38 cellular contexts compared by ENCODE assay signal in the genomic region with DNA sequence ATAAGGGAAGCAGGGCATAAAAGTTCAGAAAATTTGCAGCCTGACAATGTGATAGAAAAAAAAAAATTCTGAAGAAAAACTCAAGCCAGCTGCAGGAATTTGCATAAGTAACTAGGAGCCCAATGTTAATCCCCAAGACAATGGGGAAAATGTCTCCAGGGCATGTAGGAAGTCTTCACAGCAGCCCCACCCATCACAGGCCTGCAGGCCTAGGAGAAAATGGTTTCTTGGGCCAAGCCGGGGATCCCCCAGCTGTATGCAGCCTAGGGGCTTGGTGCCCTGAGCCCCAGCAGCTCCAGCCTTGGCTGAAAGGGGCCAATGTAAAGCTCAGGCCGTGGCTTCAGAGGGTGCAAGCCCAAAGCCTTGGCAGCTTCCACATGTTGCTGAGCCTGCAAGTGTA.
"Had no signal": no experiment of that assay in that cellular context is flagged by ENCODE, and none has a peak within 500 bp of the region (broad histone marks: within the 10 kb centered on the region; RNA-seq: fewer than 3 reads in every experiment).

No MANE protein-coding gene starts in this region.

- DNase-seq: activated CD4-positive, alpha-beta memory T cell treated with anti-CD3 and anti-CD28 coated beads for 36 hours; activated CD4-positive, alpha-beta T cell treated with anti-CD3 and anti-CD28 coated beads for 36 hours; activated CD4-positive, alpha-beta T cell treated with anti-CD3 and anti-CD28 coated beads, Interleukin-2, amount 10 ng/mL, durations not matched to agents 24 days and 14 days; activated CD4-positive, CD25-positive, alpha-beta regulatory T cell; activated CD4-positive, CD25-positive, alpha-beta regulatory T cell treated with anti-CD3 and anti-CD28 coated beads, Interleukin-2, amount 50 U/mL, for 72 hours; activated CD8-positive, alpha-beta memory T cell treated with anti-CD3 and anti-CD28 coated beads, Interleukin-2, amount 10 ng/mL, durations not matched to agents 7 days and 5 days; activated CD8-positive, alpha-beta memory T cell treated with anti-CD3 and anti-CD28 coated beads, Interleukin-2, amount 50 U/mL, for 4 hours; activated CD8-positive, alpha-beta T cell treated with anti-CD3 and anti-CD28 coated beads, Interleukin-2, amount 10 ng/mL, durations not matched to agents 7 days and 5 days; activated effector memory CD4-positive, alpha-beta T cell treated with anti-CD3 and anti-CD28 coated beads, Interleukin-2, amount 50 U/mL, for 16 hours; activated naive CD4-positive, alpha-beta T cell treated with anti-CD3 and anti-CD28 coated beads for 36 hours; activated naive CD8-positive, alpha-beta T cell treated with anti-CD3 and anti-CD28 coated beads for 36 hours; activated naive CD8-positive, alpha-beta T cell treated with anti-CD3 and anti-CD28 coated beads, Interleukin-2, amount 50 U/mL, for 24 hours; activated T-cell treated with anti-CD3 and anti-CD28 coated beads, Interleukin-2, amount 50 U/mL, for 1 hour; activated T-cell treated with anti-CD3 and anti-CD28 coated beads, Interleukin-2, amount 50 U/mL, for 48 hours; adrenal gland; central memory CD4-positive, alpha-beta T cell; dorsolateral prefrontal cortex; effector memory CD4-positive, alpha-beta T cell; endodermal cell; foreskin fibroblast; gastrocnemius medialis; glutamatergic neuron; heart left ventricle; T-helper 1 cell; T-helper 17 cell; T1000; WERI-Rb-1 had no signal

- H3K9me3 ChIP-seq: adrenal gland, ascending aorta, breast epithelium, gastrocnemius medialis, heart left ventricle had no signal

- H3K27me3 Mint-ChIP-seq: activated CD4-positive, alpha-beta memory T cell treated with anti-CD3 and anti-CD28 coated beads for 36 hours; activated CD4-positive, alpha-beta T cell treated with anti-CD3 and anti-CD28 coated beads for 36 hours; activated CD4-positive, alpha-beta T cell treated with anti-CD3 and anti-CD28 coated beads, Interleukin-2, amount 10 ng/mL, durations not matched to agents 24 days and 14 days; activated CD8-positive, alpha-beta memory T cell treated with anti-CD3 and anti-CD28 coated beads, Interleukin-2, amount 10 ng/mL, durations not matched to agents 7 days and 5 days; activated naive CD4-positive, alpha-beta T cell treated with anti-CD3 and anti-CD28 coated beads, Interleukin-2, amount 50 U/mL, for 24 hours; activated naive CD8-positive, alpha-beta T cell treated with anti-CD3 and anti-CD28 coated beads for 36 hours; activated naive CD8-positive, alpha-beta T cell treated with anti-CD3 and anti-CD28 coated beads, Interleukin-2, amount 50 U/mL, for 24 hours; brain; dendritic cell treated with granulocyte-macrophage colony-stimulating factor and Interleukin-4, amounts not matched to agents 40 ng/mL and 50 ng/mL, for 4 days; T-helper 17 cell had no signal

- H3K36me3 ChIP-seq: adrenal gland, ascending aorta, breast epithelium, cardiac muscle cell, gastrocnemius medialis, WERI-Rb-1 had no signal

- ATAC-seq: activated CD4-positive, alpha-beta T cell treated with anti-CD3 and anti-CD28 coated beads for 36 hours; activated CD8-positive, alpha-beta memory T cell treated with anti-CD3 and anti-CD28 coated beads, Interleukin-2, amount 10 ng/mL, durations not matched to agents 7 days and 5 days; activated CD8-positive, alpha-beta T cell treated with anti-CD3 and anti-CD28 coated beads, Interleukin-2, amount 10 ng/mL, durations not matched to agents 7 days and 5 days; activated naive CD8-positive, alpha-beta T cell treated with anti-CD3 and anti-CD28 coated beads, Interleukin-2, amount 50 U/mL, for 24 hours; esophagus mucosa; gastrocnemius medialis; heart left ventricle; T-helper 17 cell had no signal

- H3K27me3 ChIP-seq: adrenal gland, ascending aorta, breast epithelium, cardiac muscle cell, gastrocnemius medialis, heart left ventricle had no signal

- H3K4me3 ChIP-seq: adrenal gland, ascending aorta, breast epithelium, cardiac muscle cell, coronary artery, dorsolateral prefrontal cortex, gastrocnemius medialis, heart left ventricle had no signal

- H3K27ac Mint-ChIP-seq: activated CD4-positive, alpha-beta memory T cell treated with anti-CD3 and anti-CD28 coated beads for 36 hours; activated CD4-positive, alpha-beta T cell treated with anti-CD3 and anti-CD28 coated beads, Interleukin-2, amount 10 ng/mL, durations not matched to agents 24 days and 14 days; activated CD8-positive, alpha-beta memory T cell treated with anti-CD3 and anti-CD28 coated beads, Interleukin-2, amount 10 ng/mL, durations not matched to agents 7 days and 5 days; activated CD8-positive, alpha-beta T cell treated with anti-CD3 and anti-CD28 coated beads, Interleukin-2, amount 10 ng/mL, durations not matched to agents 7 days and 5 days; activated naive CD4-positive, alpha-beta T cell treated with anti-CD3 and anti-CD28 coated beads for 36 hours; activated naive CD4-positive, alpha-beta T cell treated with anti-CD3 and anti-CD28 coated beads, Interleukin-2, amount 50 U/mL, for 24 hours; activated naive CD8-positive, alpha-beta T cell treated with anti-CD3 and anti-CD28 coated beads for 36 hours; activated naive CD8-positive, alpha-beta T cell treated with anti-CD3 and anti-CD28 coated beads, Interleukin-2, amount 50 U/mL, for 24 hours; activated T-helper 1 cell treated with anti-CD3 and anti-CD28 coated beads, Interleukin-12 subunit alpha, Interleukin-12 subunit beta, Interleukin-2, Interleukin-4 antibody, amounts not matched to agents 30 ng/mL and 10 ng/mL and 1 ng/mL, durations not matched to agents 14 hours and 24 hours and 36 hours; activated T-helper 2 cell treated with anti-CD3 and anti-CD28 coated beads, Interferon-gamma antibody, Interleukin-2, Interleukin-4, amounts not matched to agents 10 μg/mL and 5 μg/mL and 100 μg/mL, durations not matched to agents 14 hours and 24 hours and 36 hours; brain; dendritic cell treated with granulocyte-macrophage colony-stimulating factor and Interleukin-4, amounts not matched to agents 40 ng/mL and 50 ng/mL, for 4 days; T-helper 17 cell; T-helper 2 cell treated with Interferon-gamma antibody and Interleukin-4, amounts not matched to agents 5 μg/mL and 100 μg/mL, for 36 hours had no signal

- H3K9me3 Mint-ChIP-seq: activated naive CD4-positive, alpha-beta T cell treated with anti-CD3 and anti-CD28 coated beads, Interleukin-2, amount 50 U/mL, for 24 hours had no signal

- H3K27ac ChIP-seq: adrenal gland, ascending aorta, breast epithelium, cardiac muscle cell, coronary artery, dorsolateral prefrontal cortex, gastrocnemius medialis, heart left ventricle, WERI-Rb-1 had no signal

- H3K4me3 Mint-ChIP-seq: activated CD4-positive, alpha-beta memory T cell treated with anti-CD3 and anti-CD28 coated beads for 36 hours; activated CD4-positive, alpha-beta T cell treated with anti-CD3 and anti-CD28 coated beads for 36 hours; activated CD4-positive, alpha-beta T cell treated with anti-CD3 and anti-CD28 coated beads, Interleukin-2, amount 10 ng/mL, durations not matched to agents 24 days and 14 days; activated CD8-positive, alpha-beta memory T cell treated with anti-CD3 and anti-CD28 coated beads, Interleukin-2, amount 10 ng/mL, durations not matched to agents 7 days and 5 days; activated CD8-positive, alpha-beta T cell treated with anti-CD3 and anti-CD28 coated beads, Interleukin-2, amount 10 ng/mL, durations not matched to agents 7 days and 5 days; activated naive CD4-positive, alpha-beta T cell treated with anti-CD3 and anti-CD28 coated beads for 36 hours; activated naive CD4-positive, alpha-beta T cell treated with anti-CD3 and anti-CD28 coated beads, Interleukin-2, amount 50 U/mL, for 24 hours; activated naive CD8-positive, alpha-beta T cell treated with anti-CD3 and anti-CD28 coated beads for 36 hours; activated naive CD8-positive, alpha-beta T cell treated with anti-CD3 and anti-CD28 coated beads, Interleukin-2, amount 50 U/mL, for 24 hours; activated T-helper 1 cell treated with anti-CD3 and anti-CD28 coated beads, Interleukin-12 subunit alpha, Interleukin-12 subunit beta, Interleukin-2, Interleukin-4 antibody, amounts not matched to agents 30 ng/mL and 10 ng/mL and 1 ng/mL, durations not matched to agents 14 hours and 24 hours and 36 hours; brain; dendritic cell treated with granulocyte-macrophage colony-stimulating factor and Interleukin-4, amounts not matched to agents 40 ng/mL and 50 ng/mL, for 4 days; endodermal cell; T-helper 17 cell; T-helper 2 cell treated with Interferon-gamma antibody and Interleukin-4, amounts not matched to agents 5 μg/mL and 100 μg/mL, for 36 hours had no signal

- H3K4me1 ChIP-seq: ascending aorta, breast epithelium, gastrocnemius medialis had no signal

- H3K4me1 Mint-ChIP-seq: brain had no signal
